12 cellular contexts compared by ENCODE assay signal in the genomic region with DNA sequence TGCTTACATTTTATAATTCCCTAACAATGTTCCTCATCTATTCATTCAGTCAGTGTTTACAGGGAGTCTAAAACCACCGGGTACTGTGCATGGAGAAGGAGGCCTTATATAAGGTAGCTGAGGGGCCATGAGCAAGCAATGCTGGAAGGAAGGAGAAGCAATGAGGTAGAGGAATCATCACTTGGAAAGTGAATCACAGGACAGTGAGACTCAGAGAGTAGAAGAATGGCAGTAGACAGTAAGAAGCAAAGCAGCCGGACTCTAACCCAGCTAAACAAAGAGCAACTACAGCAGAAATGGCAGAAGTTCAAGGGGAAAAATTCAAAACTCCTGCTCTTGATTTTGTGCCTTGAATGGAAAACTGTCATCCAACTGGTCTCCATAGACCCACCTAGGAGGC.
A peak's percentile ranks its signal among the peaks of the same experiment; 100 is the strongest.
DNase-seq lines count a peak whose midpoint lies in the region; ATAC-seq and TF ChIP-seq lines count a peak whose summit lies in the region.
"Had no signal": no experiment of that assay in that cellular context is flagged by ENCODE, and none has a peak within 500 bp of the region (broad histone marks: within the 10 kb centered on the region; RNA-seq: fewer than 3 reads in every experiment).

No MANE protein-coding gene starts in this region.

- no peak overlapping the region for H3K4me3 ChIP-seq in heart right ventricle
- no peak overlapping the region for H3K4me3 ChIP-seq in breast epithelium
- no peak overlapping the region for H3K4me3 ChIP-seq in mucosa of descending colon
- no peak overlapping the region for H3K4me3 ChIP-seq in vagina
- H3K4me3 ChIP-seq: skin epidermis had no signal

- H3K27ac ChIP-seq in heart right ventricle = peak overlapping the region in 8 of 10 donors; percentile 11 to 76 (median 42)
- H3K27ac ChIP-seq in breast epithelium = peak overlapping the region; percentile 18 to 40
- H3K27ac ChIP-seq in vagina = peak overlapping the region; percentile 1

- 56 to 70% methylated on average over 2 of the region's 2 CpGs for WGBS in heart right ventricle, 2 donors

- H3K9me3 ChIP-seq in heart right ventricle (peaks cover 0 to 10% (median 3%) of the 10 kb centered on the region in 11 donors), breast epithelium (peaks cover 0 to 3% of the 10 kb centered on the region in 2 donors), mucosa of descending colon (no peaks in the 10 kb centered on the region), vagina (no peaks in the 10 kb centered on the region)
- H3K9me3 ChIP-seq: BE2C had no signal

- peak in 4 of 8 donors; percentile 6 to 39 (median 16) for ATAC-seq in heart right ventricle
- no peak for ATAC-seq in Right ventricle myocardium superior (ENCODE audit: poor library complexity)
- peak; percentile 18 for ATAC-seq in mucosa of descending colon
- no peak for ATAC-seq in HG02981 (IDR thresholded peaks at IDR 0.05; ENCODE audit: unreplicated experiment)
- ATAC-seq in GM18502 (IDR thresholded peaks at IDR 0.05; ENCODE audit: poor library complexity, unreplicated experiment) = no peak

- DNase-seq in heart right ventricle (no peak), Right ventricle myocardium superior (no peak), breast epithelium (ENCODE audit: low spot score in 2 of 2) (no peak), mucosa of descending colon (no peak), vagina (ENCODE audit: extremely low spot score in 2 of 2) (no peak)
- DNase-seq in stimulated activated CD4-positive, alpha-beta T cell treated with anti-CD3 and anti-CD28 coated beads, Interleukin-4, amount 100 ng/mL, for 24 hours = no peak
- DNase-seq: BE2C, endodermal cell, NCI-H2029 had no signal

- H3K4me1 ChIP-seq in heart right ventricle = peaks cover 6 to 71% (median 55%) of the 10 kb centered on the region in 9 donors
- peaks cover 0 to 5% of the 10 kb centered on the region in 2 donors for H3K4me1 ChIP-seq in breast epithelium
- no peaks in the 10 kb centered on the region for H3K4me1 ChIP-seq in mucosa of descending colon (ENCODE audit: low read depth)
- peaks cover 26% of the 10 kb centered on the region for H3K4me1 ChIP-seq in vagina

- H3K27me3 ChIP-seq in heart right ventricle (no peaks in the 10 kb centered on the region), breast epithelium (no peaks in the 10 kb centered on the region), vagina (no peaks in the 10 kb centered on the region)
- H3K27me3 ChIP-seq: BE2C had no signal

- H3K36me3 ChIP-seq in heart right ventricle = peaks cover 0 to 7% (median 0%) of the 10 kb centered on the region in 9 donors
- no peaks in the 10 kb centered on the region for H3K36me3 ChIP-seq in breast epithelium
- no peaks in the 10 kb centered on the region for H3K36me3 ChIP-seq in mucosa of descending colon (ENCODE audit: low read depth)
- no peaks in the 10 kb centered on the region for H3K36me3 ChIP-seq in vagina

- TF ChIP-seq POLR2A in breast epithelium (IDR thresholded peaks at IDR 0.05) = no peak
- no peak for TF ChIP-seq POLR2A in vagina (IDR thresholded peaks at IDR 0.05)

- TF ChIP-seq CTCF in heart right ventricle (IDR thresholded peaks at IDR 0.05) (no peak), breast epithelium (IDR thresholded peaks at IDR 0.05) (no peak), mucosa of descending colon (IDR thresholded peaks at IDR 0.05) (no peak), vagina (IDR thresholded peaks at IDR 0.05) (no peak)

- intact Hi-C loops in heart right ventricle (cut with DNase I) (loop anchor here in 4 of 10 donors (5.0 to 10.0 kb wide), 8 partner anchors 67 to 542 kb away; partner anchors contain the start of gene RBMS1 (in 3 of the 4)), Right ventricle myocardium superior (cut with DNase I) (no loop called here), breast epithelium (cut with DNase I; ENCODE audit: low total_unique reads) (loop anchor here (10.0 kb wide), 1 partner anchor 1609 kb away; no protein-coding TSS in a partner anchor), mucosa of descending colon (cut with DNase I, micrococcal nuclease) (no loop called here), vagina (cut with DNase I) (no loop called here)
